ENCODE assay signal across 10 cellular contexts in the genomic region with DNA sequence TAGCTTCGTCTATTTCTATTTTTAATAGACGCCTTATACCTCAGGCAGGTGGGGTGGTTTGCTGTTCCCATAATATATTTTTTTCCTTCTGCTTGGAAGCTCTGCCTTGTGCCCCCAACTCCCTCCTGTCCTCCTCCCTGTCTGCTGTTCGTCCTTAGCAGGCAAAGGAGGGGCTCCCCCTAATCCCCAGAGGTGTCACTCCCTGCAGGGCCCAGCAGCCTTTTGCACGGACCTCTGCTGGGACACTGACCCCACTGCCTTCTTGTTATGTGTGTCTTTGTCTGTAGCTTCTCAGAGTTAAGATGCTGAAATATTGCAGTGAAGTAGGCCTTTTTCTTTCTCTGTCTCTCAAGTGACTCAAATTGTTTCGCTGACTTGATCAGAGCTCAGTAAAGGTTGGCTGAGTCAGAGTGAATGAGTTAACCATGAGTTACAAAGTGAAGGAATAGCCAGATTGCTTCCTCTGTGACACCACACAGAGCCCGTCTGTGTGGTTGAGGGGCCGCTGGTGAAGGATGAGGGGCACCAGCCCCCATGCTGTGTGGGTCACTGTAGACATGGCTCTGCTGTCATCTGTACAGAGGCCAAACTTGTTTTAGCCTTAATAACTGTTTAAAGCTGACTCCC. TPM values are rescaled to one million over a fixed set of nuclear protein-coding genes. Genes with fewer than 3 reads are reported as not detected.
DNase-seq lines count a peak whose midpoint lies in the region; ATAC-seq and TF ChIP-seq lines count a peak whose summit lies in the region.
"Had no signal": no experiment of that assay in that cellular context is flagged by ENCODE, and none has a peak within 500 bp of the region (broad histone marks: within the 10 kb centered on the region; RNA-seq: fewer than 3 reads in every experiment).

No MANE protein-coding gene starts in this region.

- H3K36me3 ChIP-seq in Peyer's patch: no peaks in the 10 kb centered on the region

- H3K4me3 ChIP-seq in Peyer's patch: no peak overlapping the region

- peak; percentile 16 for ATAC-seq in activated CD8-positive, alpha-beta memory T cell treated with anti-CD3 and anti-CD28 coated beads, Interleukin-2, amount 10 ng/mL, durations not matched to agents 7 days and 5 days
- ATAC-seq in HG03159 (IDR thresholded peaks at IDR 0.05; ENCODE audit: unreplicated experiment): peak; percentile 61
- ATAC-seq in stimulated activated naive CD8-positive, alpha-beta T cell treated with anti-CD3 and anti-CD28 coated beads, Interleukin-15, amount 100 ng/mL, for 72 hours: peak; percentile 54

- no peak overlapping the region for H3K27ac Mint-ChIP-seq in activated CD8-positive, alpha-beta memory T cell treated with anti-CD3 and anti-CD28 coated beads, Interleukin-2, amount 10 ng/mL, durations not matched to agents 7 days and 5 days
- H3K27ac Mint-ChIP-seq in stimulated activated naive CD8-positive, alpha-beta T cell treated with anti-CD3 and anti-CD28 coated beads, Interleukin-15, amount 100 ng/mL, for 72 hours: peak overlapping the region in 1 of 2 donors; percentile 74

- no peaks in the 10 kb centered on the region for H3K4me1 ChIP-seq in Peyer's patch
- H3K4me1 ChIP-seq: Caco-2 had no signal

- DNase-seq in activated CD8-positive, alpha-beta memory T cell treated with anti-CD3 and anti-CD28 coated beads, Interleukin-2, amount 10 ng/mL, durations not matched to agents 7 days and 5 days: no peak
- no peak for DNase-seq in activated CD8-positive, alpha-beta memory T cell treated with anti-CD3 and anti-CD28 coated beads, Interleukin-2, amount 50 U/mL, for 4 hours
- DNase-seq in dermis blood vessel endothelial cell: peak; percentile 28
- DNase-seq in stimulated activated naive CD8-positive, alpha-beta T cell treated with anti-CD3 and anti-CD28 coated beads, Interleukin-15, amount 100 ng/mL, for 72 hours: no peak
- DNase-seq in SHP77 (lab: John Stamatoyannopoulos, UW): no peak
- DNase-seq in Peyer's patch: no peak
- DNase-seq in KBM-7: no peak
- DNase-seq: Caco-2 had no signal

- in situ Hi-C loops in KBM-7 (cut with MboI; ENCODE audit: low pct_unique_long_range_greater_than_20kb, low sequenced_read_pairs): no loop called here

- H3K27me3 ChIP-seq in Peyer's patch: no peaks in the 10 kb centered on the region

- H3K4me1 Mint-ChIP-seq in activated CD8-positive, alpha-beta memory T cell treated with anti-CD3 and anti-CD28 coated beads, Interleukin-2, amount 10 ng/mL, durations not matched to agents 7 days and 5 days: peaks cover 26% of the 10 kb centered on the region
- peaks cover 24% of the 10 kb centered on the region for H3K4me1 Mint-ChIP-seq in stimulated activated naive CD8-positive, alpha-beta T cell treated with anti-CD3 and anti-CD28 coated beads, Interleukin-15, amount 100 ng/mL, for 72 hours

- peak overlapping the region in 1 of 4 donors; percentile 11 for H3K27ac ChIP-seq in Peyer's patch
- H3K27ac ChIP-seq: VCaP had no signal

- no peak overlapping the region for H3K4me3 Mint-ChIP-seq in activated CD8-positive, alpha-beta memory T cell treated with anti-CD3 and anti-CD28 coated beads, Interleukin-2, amount 10 ng/mL, durations not matched to agents 7 days and 5 days
- H3K4me3 Mint-ChIP-seq in stimulated activated naive CD8-positive, alpha-beta T cell treated with anti-CD3 and anti-CD28 coated beads, Interleukin-15, amount 100 ng/mL, for 72 hours: no peak overlapping the region

- H3K27me3 Mint-ChIP-seq in activated CD8-positive, alpha-beta memory T cell treated with anti-CD3 and anti-CD28 coated beads, Interleukin-2, amount 10 ng/mL, durations not matched to agents 7 days and 5 days: no peaks in the 10 kb centered on the region
- H3K27me3 Mint-ChIP-seq in stimulated activated naive CD8-positive, alpha-beta T cell treated with anti-CD3 and anti-CD28 coated beads, Interleukin-15, amount 100 ng/mL, for 72 hours: no peaks in the 10 kb centered on the region

- H3K9me3 Mint-ChIP-seq in activated CD8-positive, alpha-beta memory T cell treated with anti-CD3 and anti-CD28 coated beads, Interleukin-2, amount 10 ng/mL, durations not matched to agents 7 days and 5 days (ENCODE audit: low read depth): no peaks in the 10 kb centered on the region
- H3K9me3 Mint-ChIP-seq in stimulated activated naive CD8-positive, alpha-beta T cell treated with anti-CD3 and anti-CD28 coated beads, Interleukin-15, amount 100 ng/mL, for 72 hours: no peaks in the 10 kb centered on the region

- TF ChIP-seq CTCF in Peyer's patch (IDR thresholded peaks at IDR 0.05): no peak

- no peaks in the 10 kb centered on the region for H3K9me3 ChIP-seq in Peyer's patch
- H3K9me3 ChIP-seq: Caco-2 had no signal

- CTCF ChIA-PET in activated CD8-positive, alpha-beta memory T cell treated with anti-CD3 and anti-CD28 coated beads, Interleukin-2, amount 10 ng/mL, durations not matched to agents 7 days and 5 days (lab: Charles Lee): interaction anchor here (0.8 kb wide), 1 partner anchor 79 kb away, joined by 3 read pairs; no protein-coding TSS in a partner anchor

- H3K36me3 Mint-ChIP-seq in activated CD8-positive, alpha-beta memory T cell treated with anti-CD3 and anti-CD28 coated beads, Interleukin-2, amount 10 ng/mL, durations not matched to agents 7 days and 5 days: peaks cover 2% of the 10 kb centered on the region

- no peak for TF ChIP-seq POLR2A in Peyer's patch (IDR thresholded peaks at IDR 0.05)

RNA-seq across cellular contexts. Expression of gene PRKCE, which starts 47.7 kb away (rescaled TPM):
- total RNA-seq in activated CD8-positive, alpha-beta memory T cell treated with anti-CD3 and anti-CD28 coated beads, Interleukin-2, amount 10 ng/mL, durations not matched to agents 7 days and 5 days: 10 to 100 TPM; 16.7 to 39.2 TPM
- total RNA-seq in dermis blood vessel endothelial cell: 46.5 and 52.8 TPM in 2 replicates
- total RNA-seq in Peyer's patch: 10 to 100 TPM; 20.0 to 29.7 (median 25.2) TPM
